ENCODE assay signal across 24 cellular contexts in genomic region chr10:89602919-89603318, GRCh38.
"Had no signal": no experiment of that assay in that cellular context is flagged by ENCODE, and none has a peak within 500 bp of the region (broad histone marks: within the 10 kb centered on the region; RNA-seq: fewer than 3 reads in every experiment).

No MANE protein-coding gene starts in this region.

- H3K36me3 ChIP-seq: ascending aorta, breast epithelium, colonic mucosa had no signal

- ATAC-seq: activated CD4-positive, alpha-beta T cell treated with anti-CD3 and anti-CD28 coated beads for 36 hours; activated naive CD4-positive, alpha-beta T cell treated with anti-CD3 and anti-CD28 coated beads, Interleukin-2, amount 50 U/mL, for 72 hours; activated T-cell treated with anti-CD3 and anti-CD28 coated beads, Interleukin-2, amount 50 U/mL, for 72 hours; gastroesophageal sphincter had no signal

- H3K27me3 ChIP-seq: ascending aorta, breast epithelium, colonic mucosa, esophagus squamous epithelium, gastroesophageal sphincter had no signal

- H3K27ac ChIP-seq: ascending aorta, breast epithelium, colonic mucosa, epithelial cell of prostate, esophagus squamous epithelium, gastroesophageal sphincter had no signal

- DNase-seq: activated CD4-positive, alpha-beta memory T cell treated with anti-CD3 and anti-CD28 coated beads, Interleukin-2, amount 10 ng/mL, durations not matched to agents 7 days and 5 days; activated CD4-positive, alpha-beta T cell treated with anti-CD3 and anti-CD28 coated beads for 36 hours; activated CD4-positive, alpha-beta T cell treated with anti-CD3 and anti-CD28 coated beads, Interleukin-2, amount 10 ng/mL, durations not matched to agents 24 days and 14 days; activated CD4-positive, CD25-positive, alpha-beta regulatory T cell; activated CD4-positive, CD25-positive, alpha-beta regulatory T cell treated with anti-CD3 and anti-CD28 coated beads, Interleukin-2, amount 50 U/mL, for 72 hours; activated CD8-positive, alpha-beta memory T cell treated with anti-CD3 and anti-CD28 coated beads, Interleukin-2, amount 50 U/mL, for 48 hours; activated gamma-delta T cell; activated naive CD4-positive, alpha-beta T cell; activated naive CD4-positive, alpha-beta T cell treated with anti-CD3 and anti-CD28 coated beads, Interleukin-2, amount 10 ng/mL, durations not matched to agents 7 days and 5 days; activated naive CD8-positive, alpha-beta T cell treated with anti-CD3 and anti-CD28 coated beads, Interleukin-2, amount 10 ng/mL, durations not matched to agents 7 days and 5 days; activated T-cell treated with anti-CD3 and anti-CD28 coated beads for 4 hours; activated T-cell treated with anti-CD3 and anti-CD28 coated beads, Interleukin-2, amount 50 U/mL, for 24 hours; activated T-cell treated with anti-CD3 and anti-CD28 coated beads, Interleukin-2, amount 50 U/mL, for 72 hours; cerebellar nuclear complex; colonic mucosa; effector CD8-positive, alpha-beta T cell; esophagus squamous epithelium; foreskin melanocyte; T-helper 2 cell had no signal

- H3K4me3 ChIP-seq: ascending aorta, breast epithelium, colonic mucosa, esophagus squamous epithelium, gastroesophageal sphincter had no signal

- H3K9me3 ChIP-seq: ascending aorta, breast epithelium, colonic mucosa, esophagus squamous epithelium, gastroesophageal sphincter had no signal

- H3K4me1 ChIP-seq: ascending aorta, breast epithelium, colonic mucosa, esophagus squamous epithelium, gastroesophageal sphincter had no signal
